ENCODE assay signal across 8 cellular contexts in genomic region chr10:88565072-88565471, GRCh38. TPM values are rescaled to one million over a fixed set of nuclear protein-coding genes. Genes with fewer than 3 reads are reported as not detected.
DNase-seq lines count a peak whose midpoint lies in the region; TF ChIP-seq lines count a peak whose summit lies in the region.

No MANE protein-coding gene starts in this region.

- H3K27ac ChIP-seq in osteoblast (ENCODE audit: low read depth, low read length): no peak overlapping the region

- H3K4me1 ChIP-seq in osteoblast (ENCODE audit: insufficient read depth, low read length): no peaks in the 10 kb centered on the region

- no peak overlapping the region for H3K4me2 ChIP-seq in osteoblast (ENCODE audit: insufficient read depth, low read length)

- no peaks in the 10 kb centered on the region for H3K9me3 ChIP-seq in osteoblast (ENCODE audit: low read depth, low read length)

- H4K20me1 ChIP-seq in osteoblast (ENCODE audit: insufficient read depth, low read length): no peaks in the 10 kb centered on the region

- no peaks in the 10 kb centered on the region for H3K27me3 ChIP-seq in osteoblast (ENCODE audit: insufficient read depth, low read length)

- H3K36me3 ChIP-seq in osteoblast (ENCODE audit: insufficient read depth, low read length): no peaks in the 10 kb centered on the region

- H2AFZ ChIP-seq in osteoblast (ENCODE audit: low read length): peak overlapping the region; percentile 27

- H3K4me3 ChIP-seq in osteoblast (ENCODE audit: insufficient read depth, low read length): no peak overlapping the region

- TF ChIP-seq CTCF in osteoblast (IDR thresholded peaks at IDR 0.05; ENCODE audit: extremely low read depth, low read depth, low read length): peak; percentile 60

- DNase-seq in NOMO-1 treated with DMSO at 0.1 percent for 48 hours (lab: John Stamatoyannopoulos, UW; ENCODE audit: unreplicated experiment) (peak; percentile 55), NOMO-1 treated with dmso at 0.1 percent for 144 hours (lab: John Stamatoyannopoulos, UW; ENCODE audit: unreplicated experiment) (no peak), NCI-H2227 treated with DMSO at 0.1 percent for 48 hours (lab: John Stamatoyannopoulos, UW) (peak; percentile 4), dermis blood vessel endothelial cell (peak; percentile 56), osteoblast (ENCODE audit: insufficient read length, low spot score, missing footprints) (no peak), OCI-M2 (lab: John Stamatoyannopoulos, UW; ENCODE audit: unreplicated experiment) (no peak), nucleus accumbens (lab: John Stamatoyannopoulos, UW) (no peak)
- DNase-seq in activated CD4-positive, alpha-beta T cell treated with anti-CD3 and anti-CD28 coated beads for 48 hours: no peak

- no peaks in the 10 kb centered on the region for H3K79me2 ChIP-seq in osteoblast (ENCODE audit: insufficient read depth, low read length)

RNA-seq across cellular contexts. Expression of gene RNLS, which starts 18.0 kb away (rescaled TPM):
- total RNA-seq in dermis blood vessel endothelial cell (0.51 and 2.7 TPM in 2 replicates), osteoblast (22.4 and 23.0 TPM in 2 replicates)

RNA-seq across cellular contexts. Expression of gene LIPJ, which starts 21.5 kb away (rescaled TPM):
- not detected in 2 replicates for total RNA-seq in dermis blood vessel endothelial cell
- total RNA-seq in osteoblast: under 0.01 TPM in 2 replicates

Comparison
In these comparisons a context has a peak if more than half of its experiments do, and no peak if none do; other contexts are left out.
1. DNase-seq: peak in NOMO-1 treated with DMSO at 0.1 percent for 48 hours (single experiment), NCI-H2227 treated with DMSO at 0.1 percent for 48 hours (single experiment) and dermis blood vessel endothelial cell (single experiment); none in NOMO-1 treated with dmso at 0.1 percent for 144 hours (single experiment), osteoblast (single experiment), OCI-M2 (single experiment), nucleus accumbens (0 of 56) and activated CD4-positive, alpha-beta T cell treated with anti-CD3 and anti-CD28 coated beads for 48 hours (single experiment).